ENCODE assay signal across 1 cellular context in genomic region chr17:47839899-47840741, GRCh38.
TF ChIP-seq lines count a peak whose summit lies in the region.

No MANE protein-coding gene starts in this region.

TF ChIP-seq in HepG2, 621 proteins besides CTCF, POLR2A, EP300 and RAD21 (continues in another document):
- TF ChIP-seq ZBTB20 (CRISPR knock-in tag; IDR thresholded peaks at IDR 0.05; ENCODE audit: borderline replicate concordance, low read depth): 0 out of 2 replicates have a peak, but pooled peaks have one; percentile 26
- TF ChIP-seq ARNTL (CRISPR knock-in tag; IDR thresholded peaks at IDR 0.05): 0 out of 2 replicates have a peak, but pooled peaks have one; percentile 16
- no peak for TF ChIP-seq ZNF331 (CRISPR knock-in tag; IDR thresholded peaks at IDR 0.05)
- no peak for TF ChIP-seq ZNF574 (CRISPR knock-in tag; IDR thresholded peaks at IDR 0.05)
- no peak for TF ChIP-seq HOXD1 (CRISPR knock-in tag; IDR thresholded peaks at IDR 0.05)
- TF ChIP-seq ZNF180 (CRISPR knock-in tag; IDR thresholded peaks at IDR 0.05; ENCODE audit: borderline replicate concordance, low read depth): no peak
- peak; percentile 36; the same call in 1 of the 2 replicates for TF ChIP-seq CC2D1A (CRISPR knock-in tag; IDR thresholded peaks at IDR 0.05)
- no peak for TF ChIP-seq NR2C2 (CRISPR knock-in tag; IDR thresholded peaks at IDR 0.05; ENCODE audit: borderline replicate concordance)
- no peak for TF ChIP-seq CSRNP1 (CRISPR knock-in tag; IDR thresholded peaks at IDR 0.05)
- TF ChIP-seq PATZ1 (CRISPR knock-in tag; IDR thresholded peaks at IDR 0.05): no peak
- peak; percentile 41 for TF ChIP-seq HNF4A (CRISPR knock-in tag; IDR thresholded peaks at IDR 0.05)
- TF ChIP-seq MTF1 (CRISPR knock-in tag; IDR thresholded peaks at IDR 0.05): no peak
- no peak for TF ChIP-seq ZNF34 (CRISPR knock-in tag; IDR thresholded peaks at IDR 0.05; ENCODE audit: borderline replicate concordance)
- peak; percentile 79; the same call in 1 of the 2 replicates for TF ChIP-seq ZNF550 (CRISPR knock-in tag; IDR thresholded peaks at IDR 0.05; ENCODE audit: borderline replicate concordance)
- 0 out of 2 replicates have a peak, but pooled peaks have one; percentile 54 for TF ChIP-seq FLYWCH1 (CRISPR knock-in tag; IDR thresholded peaks at IDR 0.05)
- peak; percentile 33; the same call in 1 of the 2 replicates for TF ChIP-seq CHCHD3 (CRISPR knock-in tag; IDR thresholded peaks at IDR 0.05)
- TF ChIP-seq ZBTB46 (CRISPR knock-in tag; IDR thresholded peaks at IDR 0.05; ENCODE audit: borderline replicate concordance): no peak
- no peak for TF ChIP-seq ZSCAN12 (CRISPR knock-in tag; IDR thresholded peaks at IDR 0.05)
- 0 out of 2 replicates have a peak, but pooled peaks have one; percentile 41 for TF ChIP-seq SAFB2 (CRISPR knock-in tag; IDR thresholded peaks at IDR 0.05; ENCODE audit: borderline replicate concordance, low read depth)
- TF ChIP-seq KDM1A (CRISPR knock-in tag; IDR thresholded peaks at IDR 0.05): 0 out of 2 replicates have a peak, but pooled peaks have one; percentile 42
- no peak for TF ChIP-seq U2AF1 (optimal IDR thresholded peaks at IDR 0.05; ENCODE audit: low read depth, low read length)
- no peak for TF ChIP-seq ZNF569 (CRISPR knock-in tag; IDR thresholded peaks at IDR 0.05; ENCODE audit: borderline replicate concordance)
- no peak for TF ChIP-seq SPEN (CRISPR knock-in tag; IDR thresholded peaks at IDR 0.05; ENCODE audit: low read depth)
- no peak for TF ChIP-seq HMGXB4 (CRISPR knock-in tag; IDR thresholded peaks at IDR 0.05; ENCODE audit: borderline replicate concordance in 1 of 2, low read depth in 1 of 2)
- TF ChIP-seq ZNF33B (CRISPR knock-in tag; IDR thresholded peaks at IDR 0.05): no peak
- no peak for TF ChIP-seq MAX (IDR thresholded peaks at IDR 0.05)
- no peak for TF ChIP-seq ZNF674 (CRISPR knock-in tag; IDR thresholded peaks at IDR 0.05; ENCODE audit: low read depth)
- no peak for TF ChIP-seq ZNF552 (CRISPR knock-in tag; IDR thresholded peaks at IDR 0.05; ENCODE audit: borderline replicate concordance)
- no peak for TF ChIP-seq ATF6 (CRISPR knock-in tag; conservative IDR thresholded peaks at IDR 0.05)
- 0 out of 2 replicates have a peak, but pooled peaks have one; percentile 1 for TF ChIP-seq SNAPC2 (CRISPR knock-in tag; IDR thresholded peaks at IDR 0.05)
- no peak for TF ChIP-seq HDAC6 (IDR thresholded peaks at IDR 0.05; ENCODE audit: low read depth, low read length)
- no peak for TF ChIP-seq SP1 (IDR thresholded peaks at IDR 0.05)
- TF ChIP-seq SP1 (CRISPR knock-in tag; IDR thresholded peaks at IDR 0.05): no peak
- TF ChIP-seq ZMYM3 (CRISPR knock-in tag; IDR thresholded peaks at IDR 0.05): peak; percentile 95
- no peak for TF ChIP-seq SMC3 (IDR thresholded peaks at IDR 0.05; ENCODE audit: low read length)
- no peak for TF ChIP-seq GATAD2A (CRISPR knock-in tag; IDR thresholded peaks at IDR 0.05)
- no peak for TF ChIP-seq ZNF512B (CRISPR knock-in tag; IDR thresholded peaks at IDR 0.05; ENCODE audit: borderline replicate concordance)
- TF ChIP-seq ZNF619 (CRISPR knock-in tag; IDR thresholded peaks at IDR 0.05): no peak
- TF ChIP-seq ZMAT3 (CRISPR knock-in tag; conservative IDR thresholded peaks at IDR 0.05): no peak
- TF ChIP-seq YEATS4 (CRISPR knock-in tag; IDR thresholded peaks at IDR 0.05; ENCODE audit: borderline replicate concordance): no peak
- TF ChIP-seq ADNP (CRISPR knock-in tag; IDR thresholded peaks at IDR 0.05): peak; percentile 33; the same call in 1 of the 2 replicates
- no peak for TF ChIP-seq SAP130 (CRISPR knock-in tag; IDR thresholded peaks at IDR 0.05; ENCODE audit: low read depth)
- peak; percentile 41; the same call in 1 of the 2 replicates for TF ChIP-seq ZNF570 (CRISPR knock-in tag; IDR thresholded peaks at IDR 0.05; ENCODE audit: borderline replicate concordance)
- TF ChIP-seq HINFP (CRISPR knock-in tag; IDR thresholded peaks at IDR 0.05; ENCODE audit: low read depth): no peak
- no peak for TF ChIP-seq ZNF549 (CRISPR knock-in tag; IDR thresholded peaks at IDR 0.05)
- no peak for TF ChIP-seq SALL1 (CRISPR knock-in tag; IDR thresholded peaks at IDR 0.05)
- no peak for TF ChIP-seq ZNF772 (CRISPR knock-in tag; IDR thresholded peaks at IDR 0.05)
- no peak for TF ChIP-seq ZNF766 (CRISPR knock-in tag; IDR thresholded peaks at IDR 0.05; ENCODE audit: borderline replicate concordance)
- 0 out of 2 replicates have a peak, but pooled peaks have one; percentile 47 for TF ChIP-seq ZZZ3 (CRISPR knock-in tag; IDR thresholded peaks at IDR 0.05; ENCODE audit: borderline replicate concordance)
- TF ChIP-seq ZKSCAN1 (IDR thresholded peaks at IDR 0.05; ENCODE audit: low read length): no peak
- no peak for TF ChIP-seq CEBPB (IDR thresholded peaks at IDR 0.05; ENCODE audit: borderline replicate concordance, low read depth, low read length)
- TF ChIP-seq ZBTB7A (CRISPR knock-in tag; IDR thresholded peaks at IDR 0.05): peak; percentile 28; the same call in 1 of the 2 replicates
- no peak for TF ChIP-seq ZNF230 (CRISPR knock-in tag; IDR thresholded peaks at IDR 0.05)
- 0 out of 2 replicates have a peak, but pooled peaks have one; percentile 2 for TF ChIP-seq ZNF709 (CRISPR knock-in tag; IDR thresholded peaks at IDR 0.05)
- no peak for TF ChIP-seq ZNF720 (CRISPR knock-in tag; IDR thresholded peaks at IDR 0.05)
- TF ChIP-seq ATF7-NPFF (CRISPR knock-in tag; IDR thresholded peaks at IDR 0.05; ENCODE audit: low read depth): no peak
- TF ChIP-seq ZNF7 (CRISPR knock-in tag; IDR thresholded peaks at IDR 0.05): no peak
